In the genomic region with DNA sequence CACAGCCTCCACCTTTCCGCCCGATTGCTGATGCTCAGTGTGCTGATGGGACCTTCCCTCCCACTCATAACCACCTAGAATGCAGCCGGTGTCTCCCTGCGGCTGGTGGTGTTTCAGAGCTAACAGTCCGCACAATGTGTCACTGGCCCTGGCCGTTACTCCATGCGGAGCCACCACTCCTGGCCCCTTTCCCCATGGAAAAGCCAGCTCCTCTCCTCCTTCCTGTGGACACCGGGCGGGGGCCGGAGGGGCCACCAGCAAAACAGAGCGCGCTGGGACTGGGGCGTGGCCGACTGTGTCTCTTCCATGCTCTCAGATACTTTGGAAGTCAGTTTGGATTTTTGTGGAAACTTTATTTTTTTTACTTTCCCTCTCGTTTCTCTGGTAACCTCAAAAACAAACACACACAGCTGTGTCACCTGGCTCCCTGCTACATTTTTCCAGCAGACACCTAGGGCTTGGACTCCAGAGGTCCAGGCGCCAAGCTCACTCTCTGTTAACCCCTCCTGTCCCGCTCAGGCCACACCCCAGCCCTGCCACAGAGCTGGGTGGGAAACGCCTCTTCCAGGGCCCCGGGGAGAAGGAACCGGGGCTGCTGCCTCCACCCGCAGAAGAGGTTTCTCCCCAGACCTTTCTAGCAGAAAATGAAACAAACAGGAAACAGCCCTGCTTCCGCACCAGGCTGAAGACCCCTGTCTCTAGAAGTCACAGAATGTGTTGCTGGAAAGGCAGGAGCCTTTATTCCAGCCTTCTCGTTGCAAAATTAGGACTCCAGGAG, we compare ENCODE assay signal across 10 cellular contexts. TPM values are rescaled to one million over a fixed set of nuclear protein-coding genes. Genes with fewer than 3 reads are reported as not detected.
DNase-seq lines count a peak whose midpoint lies in the region; ATAC-seq, FAIRE-seq and TF ChIP-seq lines count a peak whose summit lies in the region.
"Had no signal": no experiment of that assay in that cellular context is flagged by ENCODE, and none has a peak within 500 bp of the region (broad histone marks: within the 10 kb centered on the region; RNA-seq: fewer than 3 reads in every experiment).

No MANE protein-coding gene starts in this region.

- peaks cover 2 to 9% of the 10 kb centered on the region in 2 donors for H3K9me3 ChIP-seq in kidney (ENCODE audit: control insufficient read depth in 1 of 2, low read length in 2 of 2)
- H3K9me3 ChIP-seq in spleen = peaks cover 0 to 26% (median 6%) of the 10 kb centered on the region in 8 donors

- 28 to 41% (median 38%) methylated on average over 22 to 23 of the region's 23 CpGs for WGBS in spleen, 5 donors

- no peak overlapping the region for H3K4me3 ChIP-seq in astrocyte of the cerebellum (ENCODE audit: low read depth, low read length)
- no peak overlapping the region for H3K4me3 ChIP-seq in kidney (ENCODE audit: low read length in 2 of 2)
- H3K4me3 ChIP-seq in spleen = no peak overlapping the region
- H3K4me3 ChIP-seq: GM12878 had no signal

- H3K27ac ChIP-seq in kidney (ENCODE audit: low read depth in 2 of 2, low read length in 2 of 2) (peak overlapping the region in 1 of 2 donors; percentile 41), spleen (peak overlapping the region in 5 of 8 donors; percentile 32 to 45 (median 41))

- TF ChIP-seq CTCF in astrocyte of the cerebellum (IDR thresholded peaks at IDR 0.05; ENCODE audit: low read depth, low read length, missing control alignments) (no peak), kidney (IDR thresholded peaks at IDR 0.05; ENCODE audit: borderline replicate concordance, extremely low read depth, insufficient read depth) (no peak), spleen (IDR thresholded peaks at IDR 0.05 in 8 of 11, conservative IDR thresholded peaks at IDR 0.05 in 3 of 11) (no peak)

- H3K36me3 ChIP-seq in kidney (ENCODE audit: control insufficient read depth in 1 of 2, insufficient read depth in 2 of 2, low read length in 2 of 2) (no peaks in the 10 kb centered on the region), spleen (no peaks in the 10 kb centered on the region)

- peaks cover 0 to 68% (median 0%) of the 10 kb centered on the region in 7 donors for H3K27me3 ChIP-seq in spleen (replicated peaks in 1 of 7)

- peaks cover 0 to 13% of the 10 kb centered on the region in 2 donors for H3K4me1 ChIP-seq in kidney (ENCODE audit: control insufficient read depth in 1 of 2, insufficient read depth in 1 of 2, low read depth in 1 of 2, low read length in 2 of 2)
- peaks cover 5 to 24% (median 13%) of the 10 kb centered on the region in 6 donors for H3K4me1 ChIP-seq in spleen

- peak; percentile 29 for DNase-seq in HCEC 1CT
- peak; percentile 75 for DNase-seq in astrocyte of the cerebellum (ENCODE audit: low read depth)
- peak; percentile 82 for DNase-seq in kidney
- no peak for DNase-seq in spleen

- no peak for FAIRE-seq in kidney (lab: Jason Lieb, UNC)
- FAIRE-seq: colon, GM12878 had no signal

- no peak overlapping the region for H3K9ac ChIP-seq in kidney (ENCODE audit: low read length in 2 of 2)

- no peak for TF ChIP-seq POLR2A in spleen (IDR thresholded peaks at IDR 0.05)

- in situ Hi-C loops in astrocyte of the cerebellum (cut with HindIII; ENCODE audit: low sequenced_read_pairs) = no loop called here

- no peak for ATAC-seq in HG03159 (IDR thresholded peaks at IDR 0.05; ENCODE audit: unreplicated experiment)
- ATAC-seq in GM19328 (IDR thresholded peaks at IDR 0.05; ENCODE audit: unreplicated experiment) = no peak
- ATAC-seq in HG02973 (IDR thresholded peaks at IDR 0.05; ENCODE audit: unreplicated experiment) = no peak
- ATAC-seq in HG02623 (IDR thresholded peaks at IDR 0.05; ENCODE audit: unreplicated experiment) = no peak
- ATAC-seq: GM12878 had no signal

- intact Hi-C loops in kidney (cut with DNase I) = no loop called here
- intact Hi-C loops in spleen (cut with DNase I; ENCODE audit: low total_unique reads) = no loop called here

RNA-seq across cellular contexts. Expression of gene COL6A2, which starts 32.5 kb away (rescaled TPM):
- total RNA-seq in kidney (174 TPM), spleen (100 to 1,000 TPM; 105 to 259 (median 198) TPM)
- polyA plus RNA-seq in kidney (ENCODE audit: insufficient read depth, low read depth, low replicate concordance) (52.4 TPM), spleen (100 to 1,000 TPM; 101 to 244 (median 110) TPM)
